1 cellular context compared by ENCODE assay signal in the genomic region with DNA sequence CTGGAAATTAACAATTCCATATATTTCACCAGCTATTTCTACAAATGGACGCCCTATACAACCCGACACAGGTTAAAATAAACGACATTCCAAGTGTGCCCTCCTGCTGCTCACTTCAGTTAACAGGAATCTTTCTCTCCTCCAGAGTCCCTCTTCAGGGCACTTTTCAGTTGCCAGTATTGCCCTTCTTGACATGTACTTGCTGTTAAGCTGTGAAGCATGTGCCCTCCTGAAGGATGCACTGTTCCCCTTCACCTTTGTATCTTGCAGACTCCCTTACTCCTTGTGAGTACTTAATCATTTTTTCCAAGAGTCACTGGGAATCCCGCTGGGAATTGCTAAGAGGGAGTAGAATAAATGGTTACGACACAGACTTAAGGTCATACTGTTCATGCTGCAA.
TF ChIP-seq lines count a peak whose summit lies in the region.

No MANE protein-coding gene starts in this region.

TF ChIP-seq in GM23338, 12 proteins besides CTCF, POLR2A, EP300 and RAD21 (continued from another document):
- TF ChIP-seq STAT1 (IDR thresholded peaks at IDR 0.05; ENCODE audit: unreplicated experiment): no peak
